In the genomic region with DNA sequence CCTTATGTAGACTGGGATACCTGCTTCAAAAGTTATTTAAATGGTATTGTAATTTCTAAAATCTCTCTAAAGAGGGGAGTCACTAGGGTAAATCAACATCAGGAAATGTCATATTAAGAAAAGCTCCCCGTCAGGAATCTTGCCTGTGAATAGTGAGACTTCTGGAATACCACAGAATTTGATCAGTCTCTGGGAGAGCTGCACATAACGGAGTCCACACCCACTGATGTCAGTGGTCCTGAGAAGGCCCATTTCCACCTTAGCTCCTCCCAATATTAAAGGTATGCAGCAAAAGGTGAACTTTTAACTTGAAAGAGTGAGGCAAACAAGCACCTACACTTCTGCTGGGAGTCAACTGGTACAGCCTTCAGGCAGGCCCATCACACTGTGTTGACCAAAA, we compare ENCODE assay signal across 9 cellular contexts. TPM values are rescaled to one million over a fixed set of nuclear protein-coding genes. Genes with fewer than 3 reads are reported as not detected.
DNase-seq lines count a peak whose midpoint lies in the region; ATAC-seq and TF ChIP-seq lines count a peak whose summit lies in the region.
"Had no signal": no experiment of that assay in that cellular context is flagged by ENCODE, and none has a peak within 500 bp of the region (broad histone marks: within the 10 kb centered on the region; RNA-seq: fewer than 3 reads in every experiment).

No MANE protein-coding gene starts in this region.

- H3K36me3 ChIP-seq in CD8-positive, alpha-beta T cell (ENCODE audit: insufficient read depth, low read length): peaks cover 40% of the 10 kb centered on the region
- peaks cover 13% of the 10 kb centered on the region for H3K36me3 ChIP-seq in PC-3 (ENCODE audit: low read depth, low read length)
- peaks cover 4 to 35% of the 10 kb centered on the region in 2 donors for H3K36me3 ChIP-seq in duodenal mucosa (ENCODE audit: control insufficient read depth in 1 of 2, insufficient read depth in 2 of 2, low read length in 2 of 2)
- no peaks in the 10 kb centered on the region for H3K36me3 ChIP-seq in parathyroid adenoma (ENCODE audit: control insufficient read depth, insufficient read depth, low read length)
- no peaks in the 10 kb centered on the region for H3K36me3 ChIP-seq in prostate gland

- H4K20me1 ChIP-seq in PC-3 (ENCODE audit: low read length): no peaks in the 10 kb centered on the region

- peaks cover 41% of the 10 kb centered on the region for H3K4me1 Mint-ChIP-seq in CD8-positive, alpha-beta T cell (ENCODE audit: low read depth)

- POLR2A ChIA-PET in CD8-positive, alpha-beta T cell (lab: Charles Lee): interaction anchor here (1.1 to 1.3 kb wide), 2 partner anchors 10 to 231 kb away, joined by 3 read pairs; a partner anchor contains a TSS
- POLR2A ChIA-PET in PC-3 (lab: Charles Lee; ENCODE audit: unreplicated experiment): interaction anchor here (0.6 to 1.1 kb wide), 3 partner anchors 79 to 230 kb away, joined by 3 to 11 read pairs (median 3); no protein-coding TSS in a partner anchor

- no peaks in the 10 kb centered on the region for H3K27me3 ChIP-seq in CD8-positive, alpha-beta T cell (ENCODE audit: insufficient read depth, low read length)
- H3K27me3 ChIP-seq in PC-3 (ENCODE audit: low read length): no peaks in the 10 kb centered on the region
- no peaks in the 10 kb centered on the region for H3K27me3 ChIP-seq in duodenal mucosa (ENCODE audit: control insufficient read depth in 1 of 2, insufficient read depth in 2 of 2, low read length in 2 of 2)
- no peaks in the 10 kb centered on the region for H3K27me3 ChIP-seq in parathyroid adenoma (ENCODE audit: control insufficient read depth, insufficient read depth, low read length)
- no peaks in the 10 kb centered on the region for H3K27me3 ChIP-seq in prostate gland (replicated peaks; ENCODE audit: insufficient read depth)

- H3K9me3 ChIP-seq in CD8-positive, alpha-beta T cell (ENCODE audit: low read length): no peaks in the 10 kb centered on the region
- H3K9me3 ChIP-seq in PC-3 (ENCODE audit: low read length) (no peaks in the 10 kb centered on the region), duodenal mucosa (ENCODE audit: control insufficient read depth in 1 of 2, low read length in 2 of 2) (no peaks in the 10 kb centered on the region), parathyroid adenoma (ENCODE audit: control insufficient read depth, low read length) (no peaks in the 10 kb centered on the region), prostate gland (no peaks in the 10 kb centered on the region)

- no peaks in the 10 kb centered on the region for H3K79me2 ChIP-seq in PC-3 (ENCODE audit: low read length)
- no peaks in the 10 kb centered on the region for H3K79me2 ChIP-seq in parathyroid adenoma

- BruUV-seq in PC-3 (replicated peaks; lab: Mats Ljungman, UMichigan): TSS peak; percentile 34

- H3K4me2 ChIP-seq in PC-3 (ENCODE audit: low read length) (peak overlapping the region; percentile 76), parathyroid adenoma (ENCODE audit: low read length) (no peak overlapping the region)

- no peaks in the 10 kb centered on the region for H3K9me2 ChIP-seq in PC-3 (replicated peaks; ENCODE audit: low read length)

- ATAC-seq in CD8-positive, alpha-beta T cell: no peak
- no peak; the same call in 1 of the 2 replicates for ATAC-seq in PC-3

- H3K27ac Mint-ChIP-seq in CD8-positive, alpha-beta T cell: peak overlapping the region; percentile 64

- CTCF ChIA-PET in CD8-positive, alpha-beta T cell (lab: Charles Lee): interaction anchor here (0.8 to 3.1 kb wide), 12 partner anchors 11 to 332 kb away, joined by 3 to 19 read pairs (median 4); a partner anchor contains a TSS
- CTCF ChIA-PET in PC-3 (lab: Charles Lee): no interaction called here

- intact Hi-C loops in CD8-positive, alpha-beta T cell (cut with DNase I, micrococcal nuclease): no loop called here
- intact Hi-C loops in PC-3 (cut with micrococcal nuclease) (loop anchor here (1.0 kb wide), 1 partner anchor 78 kb away; no protein-coding TSS in a partner anchor), prostate gland (cut with DNase I) (loop anchor here (5.0 kb wide), 1 partner anchor 317 kb away; no protein-coding TSS in a partner anchor)

- no peaks in the 10 kb centered on the region for H3K27me3 Mint-ChIP-seq in CD8-positive, alpha-beta T cell (ENCODE audit: low read depth)

- no peak overlapping the region for H3K4me3 Mint-ChIP-seq in CD8-positive, alpha-beta T cell
- H3K4me3 Mint-ChIP-seq: mesothelial cell of epicardium had no signal

- no peak for TF ChIP-seq POLR2A in prostate gland (IDR thresholded peaks at IDR 0.05)

- peaks cover 93% of the 10 kb centered on the region for H3K36me3 Mint-ChIP-seq in CD8-positive, alpha-beta T cell

- no peak overlapping the region for H3K4me3 ChIP-seq in CD8-positive, alpha-beta T cell (ENCODE audit: low read depth, low read length)
- no peak overlapping the region for H3K4me3 ChIP-seq in PC-3 (ENCODE audit: low read length)
- no peak overlapping the region for H3K4me3 ChIP-seq in duodenal mucosa (ENCODE audit: low read depth in 1 of 2, low read length in 2 of 2)
- no peak overlapping the region for H3K4me3 ChIP-seq in parathyroid adenoma (ENCODE audit: low read depth, low read length)
- no peak overlapping the region for H3K4me3 ChIP-seq in prostate gland

- H3K9me3 Mint-ChIP-seq in CD8-positive, alpha-beta T cell: no peaks in the 10 kb centered on the region
- H3K9me3 Mint-ChIP-seq: mesothelial cell of epicardium had no signal

- H2AFZ ChIP-seq in PC-3 (ENCODE audit: low read length) (no peak overlapping the region), parathyroid adenoma (no peak overlapping the region)

- no peak overlapping the region for H3K27ac ChIP-seq in CD8-positive, alpha-beta T cell (ENCODE audit: low read depth, low read length)
- H3K27ac ChIP-seq in PC-3 (ENCODE audit: low read length): peak overlapping the region; percentile 100
- H3K27ac ChIP-seq in duodenal mucosa (ENCODE audit: low read depth, low read length): no peak overlapping the region
- H3K27ac ChIP-seq in parathyroid adenoma: peak overlapping the region; percentile 20
- no peak overlapping the region for H3K27ac ChIP-seq in prostate gland

- peak overlapping the region; percentile 93 for H3K9ac ChIP-seq in PC-3 (ENCODE audit: low read length)
- H3K9ac ChIP-seq in duodenal mucosa (ENCODE audit: low read depth in 1 of 2, low read length in 2 of 2): peak overlapping the region; percentile 2 to 8
- no peak overlapping the region for H3K9ac ChIP-seq in parathyroid adenoma

- H3F3A ChIP-seq in PC-3 (ENCODE audit: low read length, unreplicated experiment): peaks cover 8% of the 10 kb centered on the region

- no peak for DNase-seq in CD8-positive, alpha-beta T cell
- peak; percentile 37 for DNase-seq in PC-3
- no peak for DNase-seq in NCI-H510A treated with DMSO at 0.1 percent for 48 hours (lab: John Stamatoyannopoulos, UW)
- DNase-seq in prostate gland (ENCODE audit: low spot score): no peak
- no peak for DNase-seq in KG1 (lab: John Stamatoyannopoulos, UW)
- DNase-seq: activated CD8-positive, alpha-beta memory T cell treated with anti-CD3 and anti-CD28 coated beads, Interleukin-2, amount 50 U/mL, for 4 hours had no signal

- WGBS in prostate gland: 88% methylated on average over 2 of the region's 2 CpGs

- peaks cover 29% of the 10 kb centered on the region for H3K4me1 ChIP-seq in CD8-positive, alpha-beta T cell (ENCODE audit: insufficient read depth, low read length)
- H3K4me1 ChIP-seq in PC-3 (ENCODE audit: insufficient read depth, low read length) (peaks cover 74% of the 10 kb centered on the region), duodenal mucosa (ENCODE audit: control insufficient read depth in 1 of 2, insufficient read depth in 2 of 2, low read length in 2 of 2) (peaks cover 23 to 54% of the 10 kb centered on the region in 2 donors), parathyroid adenoma (peaks cover 26% of the 10 kb centered on the region), prostate gland (replicated peaks) (no peaks in the 10 kb centered on the region)

- TF ChIP-seq CTCF in CD8-positive, alpha-beta T cell (IDR thresholded peaks at IDR 0.05): no peak
- TF ChIP-seq CTCF in PC-3 (conservative IDR thresholded peaks at IDR 0.05; ENCODE audit: low read depth, low read length) (no peak), parathyroid adenoma (IDR thresholded peaks at IDR 0.05) (no peak), prostate gland (IDR thresholded peaks at IDR 0.05) (no peak)

RNA-seq across cellular contexts. Expression of a gene that starts 27.3 kb away (rescaled TPM):
- 10 to 100 TPM; 14.2 to 14.8 TPM for total RNA-seq in CD8-positive, alpha-beta T cell
- total RNA-seq in PC-3 (2014; rRNA removed) (20.0 and 33.5 TPM in 2 replicates), prostate gland (10 to 100 TPM; 15.5 to 42.7 TPM)

RNA-seq across cellular contexts. Expression of a gene that starts 35.3 kb away (rescaled TPM):
- 1 to 10 TPM; 7.6 to 9.2 TPM for total RNA-seq in CD8-positive, alpha-beta T cell
- 2.9 and 3.4 TPM in 2 replicates for total RNA-seq in PC-3 (2014; rRNA removed)
- 10 to 100 TPM; 14.2 to 26.4 TPM for total RNA-seq in prostate gland

Comparison
In these comparisons a context has a peak if more than half of its experiments do, and no peak if none do; other contexts are left out.
1. H3K27ac ChIP-seq: peak in PC-3 (single experiment) and parathyroid adenoma (single experiment); none in CD8-positive, alpha-beta T cell (single experiment), duodenal mucosa (single experiment) and prostate gland (0 of 2).
2. intact Hi-C loops: an anchor here in PC-3 (1.0 kb wide) and prostate gland (5.0 kb wide); none called in CD8-positive, alpha-beta T cell.